Comparison of ENCODE assay signal across 21 cellular contexts in the genomic region with DNA sequence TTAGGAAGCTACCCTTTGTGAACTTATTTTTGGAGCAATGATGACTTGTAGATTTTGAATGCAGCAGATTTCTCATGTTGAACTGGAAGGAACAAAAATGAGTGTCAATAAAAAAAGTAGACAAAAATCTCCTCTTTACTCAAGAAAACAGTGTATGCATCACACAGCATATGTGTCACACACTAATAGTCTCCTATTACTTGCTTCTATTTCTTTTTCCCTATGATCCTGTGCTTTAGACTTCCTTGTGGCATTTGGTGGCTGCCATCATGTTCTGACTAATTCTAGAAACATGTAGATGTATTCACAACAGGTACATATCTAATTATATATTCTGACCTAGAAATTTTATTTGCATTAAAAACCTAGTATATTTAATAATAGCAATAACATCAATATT. TPM values are rescaled to one million over a fixed set of nuclear protein-coding genes. Genes with fewer than 3 reads are reported as not detected.
A peak's percentile ranks its signal among the peaks of the same experiment; 100 is the strongest.
DNase-seq lines count a peak whose midpoint lies in the region; ATAC-seq and TF ChIP-seq lines count a peak whose summit lies in the region.
"Had no signal": no experiment of that assay in that cellular context is flagged by ENCODE, and none has a peak within 500 bp of the region (broad histone marks: within the 10 kb centered on the region; RNA-seq: fewer than 3 reads in every experiment).

No MANE protein-coding gene starts in this region.

- no peaks in the 10 kb centered on the region for H4K20me1 ChIP-seq in PC-3 (ENCODE audit: low read length)

- H2AFZ ChIP-seq in PC-3 (ENCODE audit: low read length) = no peak overlapping the region

- ATAC-seq in PC-3 = peak; percentile 58
- no peak for ATAC-seq in HG03520 (IDR thresholded peaks at IDR 0.05; ENCODE audit: unreplicated experiment)
- no peak for ATAC-seq in activated CD8-positive, alpha-beta T cell treated with anti-CD3 and anti-CD28 coated beads, Interleukin-2, amount 10 ng/mL, durations not matched to agents 7 days and 5 days
- ATAC-seq: activated naive CD8-positive, alpha-beta T cell treated with anti-CD3 and anti-CD28 coated beads, Interleukin-2, amount 50 U/mL, for 24 hours; activated T-helper 17 cell treated with anti-CD3 and anti-CD28 coated beads, Interleukin-2, amount 50 U/mL, for 72 hours; K562 had no signal

- H3F3A ChIP-seq in PC-3 (ENCODE audit: low read length, unreplicated experiment) = no peaks in the 10 kb centered on the region

- H3K27me3 ChIP-seq in breast epithelium (no peaks in the 10 kb centered on the region), PC-3 (ENCODE audit: low read length) (no peaks in the 10 kb centered on the region)

- H3K4me3 ChIP-seq in breast epithelium = no peak overlapping the region
- H3K4me3 ChIP-seq in PC-3 (ENCODE audit: low read length) = no peak overlapping the region
- H3K4me3 ChIP-seq: K562, lung had no signal

- peaks cover 15% of the 10 kb centered on the region for H3K36me3 Mint-ChIP-seq in MCF 10A (ENCODE audit: insufficient read depth, unreplicated experiment)
- H3K36me3 Mint-ChIP-seq in activated CD8-positive, alpha-beta T cell treated with anti-CD3 and anti-CD28 coated beads, Interleukin-2, amount 10 ng/mL, durations not matched to agents 7 days and 5 days (ENCODE audit: low read depth) = peaks cover 44% of the 10 kb centered on the region

- intact Hi-C loops in MCF 10A (cut with micrococcal nuclease) (no loop called here), breast epithelium (cut with DNase I; ENCODE audit: low total_unique reads) (no loop called here), PC-3 (cut with micrococcal nuclease) (no loop called here)

- no peak overlapping the region for H3K9ac ChIP-seq in PC-3 (ENCODE audit: low read length)

- no peak overlapping the region for H3K4me3 Mint-ChIP-seq in MCF 10A (ENCODE audit: unreplicated experiment)
- no peak overlapping the region for H3K4me3 Mint-ChIP-seq in activated CD8-positive, alpha-beta T cell treated with anti-CD3 and anti-CD28 coated beads, Interleukin-2, amount 10 ng/mL, durations not matched to agents 7 days and 5 days
- H3K4me3 Mint-ChIP-seq: activated naive CD8-positive, alpha-beta T cell treated with anti-CD3 and anti-CD28 coated beads, Interleukin-2, amount 50 U/mL, for 24 hours; activated T-helper 17 cell treated with anti-CD3 and anti-CD28 coated beads, Interleukin-2, amount 50 U/mL, for 72 hours had no signal

- no peak for TF ChIP-seq POLR2A in breast epithelium (IDR thresholded peaks at IDR 0.05)

- DNase-seq in MCF 10A (ENCODE audit: unreplicated experiment) (no peak), breast epithelium (ENCODE audit: low spot score in 2 of 2) (no peak), PC-3 (peak; percentile 49), hepatic stellate cell (ENCODE audit: low spot score) (peak; percentile 45), glomerular visceral epithelial cell (ENCODE audit: extremely low spot score) (no peak), NCI-H2107 (lab: John Stamatoyannopoulos, UW) (no peak)
- no peak for DNase-seq in activated CD8-positive, alpha-beta T cell treated with anti-CD3 and anti-CD28 coated beads, Interleukin-2, amount 10 ng/mL, durations not matched to agents 7 days and 5 days
- DNase-seq: activated CD4-positive, alpha-beta T cell treated with anti-CD3 and anti-CD28 coated beads for 1 hour; activated naive CD8-positive, alpha-beta T cell treated with anti-CD3 and anti-CD28 coated beads, Interleukin-2, amount 50 U/mL, for 24 hours; dermis blood vessel endothelial cell; DMS153; kidney; NCI-H1092 treated with DMSO at 0.1 percent for 48 hours; NCI-H2081 treated with DMSO at 0.1 percent for 48 hours; NCI-H510A; nucleus accumbens; stimulated activated CD8-positive, alpha-beta memory T cell treated with anti-CD3 and anti-CD28 coated beads, Interleukin-4, amount 100 ng/mL, for 48 hours had no signal

- no TSS peak for BruUV-seq in MCF 10A (replicated peaks; lab: Mats Ljungman, UMichigan)
- no TSS peak for BruUV-seq in PC-3 (replicated peaks; lab: Mats Ljungman, UMichigan)

- H3K4me1 Mint-ChIP-seq in MCF 10A (ENCODE audit: insufficient read depth, unreplicated experiment) = peaks cover 21% of the 10 kb centered on the region
- peaks cover 15% of the 10 kb centered on the region for H3K4me1 Mint-ChIP-seq in activated CD8-positive, alpha-beta T cell treated with anti-CD3 and anti-CD28 coated beads, Interleukin-2, amount 10 ng/mL, durations not matched to agents 7 days and 5 days (ENCODE audit: low read depth)

- H3K27ac ChIP-seq in breast epithelium (no peak overlapping the region), PC-3 (ENCODE audit: low read length) (no peak overlapping the region)

- H3K36me3 ChIP-seq in breast epithelium (no peaks in the 10 kb centered on the region), PC-3 (ENCODE audit: low read depth, low read length) (no peaks in the 10 kb centered on the region)

- H3K9me3 Mint-ChIP-seq in MCF 10A (ENCODE audit: unreplicated experiment) = no peaks in the 10 kb centered on the region
- peaks cover 2% of the 10 kb centered on the region for H3K9me3 Mint-ChIP-seq in activated CD8-positive, alpha-beta T cell treated with anti-CD3 and anti-CD28 coated beads, Interleukin-2, amount 10 ng/mL, durations not matched to agents 7 days and 5 days (ENCODE audit: insufficient read depth)
- H3K9me3 Mint-ChIP-seq: activated T-helper 17 cell treated with anti-CD3 and anti-CD28 coated beads, Interleukin-2, amount 50 U/mL, for 72 hours had no signal

- no peak for TF ChIP-seq CTCF in MCF 10A (IDR thresholded peaks at IDR 0.05; ENCODE audit: unreplicated experiment)
- no peak for TF ChIP-seq CTCF in breast epithelium (IDR thresholded peaks at IDR 0.05)
- TF ChIP-seq CTCF in PC-3 (conservative IDR thresholded peaks at IDR 0.05; ENCODE audit: low read depth, low read length) = no peak

- no peaks in the 10 kb centered on the region for H3K27me3 Mint-ChIP-seq in MCF 10A (ENCODE audit: insufficient read depth, unreplicated experiment)
- no peaks in the 10 kb centered on the region for H3K27me3 Mint-ChIP-seq in activated CD8-positive, alpha-beta T cell treated with anti-CD3 and anti-CD28 coated beads, Interleukin-2, amount 10 ng/mL, durations not matched to agents 7 days and 5 days (ENCODE audit: low read depth)
- H3K27me3 Mint-ChIP-seq: activated naive CD8-positive, alpha-beta T cell treated with anti-CD3 and anti-CD28 coated beads, Interleukin-2, amount 50 U/mL, for 24 hours; activated T-helper 17 cell treated with anti-CD3 and anti-CD28 coated beads, Interleukin-2, amount 50 U/mL, for 72 hours had no signal

- H3K4me1 ChIP-seq in breast epithelium = no peaks in the 10 kb centered on the region
- peaks cover 4% of the 10 kb centered on the region; the same call in 1 of the 2 replicates for H3K4me1 ChIP-seq in PC-3 (ENCODE audit: insufficient read depth, low read length)

- POLR2A ChIA-PET in MCF 10A (lab: Yijun Ruan, JAX) (interaction anchor here (0.6 kb wide), 2 partner anchors 35 to 66 kb away, joined by 3 read pairs; no protein-coding TSS in a partner anchor), PC-3 (lab: Charles Lee; ENCODE audit: unreplicated experiment) (no interaction called here)
- POLR2A ChIA-PET in activated CD8-positive, alpha-beta T cell treated with anti-CD3 and anti-CD28 coated beads, Interleukin-2, amount 10 ng/mL, durations not matched to agents 7 days and 5 days (lab: Charles Lee) = no interaction called here

- H3K27ac Mint-ChIP-seq in MCF 10A (ENCODE audit: low read depth, unreplicated experiment) = peak overlapping the region; percentile 73
- no peak overlapping the region for H3K27ac Mint-ChIP-seq in activated CD8-positive, alpha-beta T cell treated with anti-CD3 and anti-CD28 coated beads, Interleukin-2, amount 10 ng/mL, durations not matched to agents 7 days and 5 days
- H3K27ac Mint-ChIP-seq: activated naive CD8-positive, alpha-beta T cell treated with anti-CD3 and anti-CD28 coated beads, Interleukin-2, amount 50 U/mL, for 24 hours; activated T-helper 17 cell treated with anti-CD3 and anti-CD28 coated beads, Interleukin-2, amount 50 U/mL, for 72 hours had no signal

- no peaks in the 10 kb centered on the region for H3K9me3 ChIP-seq in breast epithelium
- no peaks in the 10 kb centered on the region for H3K9me3 ChIP-seq in PC-3 (ENCODE audit: low read length)

- H3K79me2 ChIP-seq in PC-3 (ENCODE audit: low read length) = peaks cover 60% of the 10 kb centered on the region

- CTCF ChIA-PET in MCF 10A (lab: Yijun Ruan, JAX) = interaction anchor here (2.7 kb wide), 1 partner anchor 9 kb away, joined by 10 read pairs; no protein-coding TSS in a partner anchor
- CTCF ChIA-PET in PC-3 (lab: Charles Lee) = no interaction called here
- CTCF ChIA-PET in activated CD8-positive, alpha-beta T cell treated with anti-CD3 and anti-CD28 coated beads, Interleukin-2, amount 10 ng/mL, durations not matched to agents 7 days and 5 days (lab: Charles Lee) = no interaction called here

- no peak overlapping the region for H3K4me2 ChIP-seq in PC-3 (ENCODE audit: low read length)

- H3K9me2 ChIP-seq in PC-3 (replicated peaks; ENCODE audit: low read length) = no peaks in the 10 kb centered on the region

RNA-seq across cellular contexts. Expression of gene RC3H1, which starts 14.3 kb away (rescaled TPM):
- total RNA-seq in MCF 10A (2022) = 25.7 and 26.9 TPM in 2 replicates
- total RNA-seq in breast epithelium = 10 to 100 TPM; 30.2 to 40.8 (median 33.1) TPM
- total RNA-seq in PC-3 (2014; rRNA removed) = 7.5 and 10.5 TPM in 2 replicates
- total RNA-seq in activated CD8-positive, alpha-beta T cell treated with anti-CD3 and anti-CD28 coated beads, Interleukin-2, amount 10 ng/mL, durations not matched to agents 7 days and 5 days = 10 to 100 TPM; 28.1 to 32.9 TPM

Comparison
In these comparisons a context has a peak if more than half of its experiments do, and no peak if none do; other contexts are left out.
1. DNase-seq: peak in PC-3 (single experiment) and hepatic stellate cell (single experiment); none in MCF 10A (single experiment), breast epithelium (0 of 2), glomerular visceral epithelial cell (single experiment), activated CD8-positive, alpha-beta T cell treated with anti-CD3 and anti-CD28 coated beads, Interleukin-2, amount 10 ng/mL, durations not matched to agents 7 days and 5 days (single experiment) and NCI-H2107 (single experiment).